Comparison of ENCODE assay signal across 8 cellular contexts in the genomic region with DNA sequence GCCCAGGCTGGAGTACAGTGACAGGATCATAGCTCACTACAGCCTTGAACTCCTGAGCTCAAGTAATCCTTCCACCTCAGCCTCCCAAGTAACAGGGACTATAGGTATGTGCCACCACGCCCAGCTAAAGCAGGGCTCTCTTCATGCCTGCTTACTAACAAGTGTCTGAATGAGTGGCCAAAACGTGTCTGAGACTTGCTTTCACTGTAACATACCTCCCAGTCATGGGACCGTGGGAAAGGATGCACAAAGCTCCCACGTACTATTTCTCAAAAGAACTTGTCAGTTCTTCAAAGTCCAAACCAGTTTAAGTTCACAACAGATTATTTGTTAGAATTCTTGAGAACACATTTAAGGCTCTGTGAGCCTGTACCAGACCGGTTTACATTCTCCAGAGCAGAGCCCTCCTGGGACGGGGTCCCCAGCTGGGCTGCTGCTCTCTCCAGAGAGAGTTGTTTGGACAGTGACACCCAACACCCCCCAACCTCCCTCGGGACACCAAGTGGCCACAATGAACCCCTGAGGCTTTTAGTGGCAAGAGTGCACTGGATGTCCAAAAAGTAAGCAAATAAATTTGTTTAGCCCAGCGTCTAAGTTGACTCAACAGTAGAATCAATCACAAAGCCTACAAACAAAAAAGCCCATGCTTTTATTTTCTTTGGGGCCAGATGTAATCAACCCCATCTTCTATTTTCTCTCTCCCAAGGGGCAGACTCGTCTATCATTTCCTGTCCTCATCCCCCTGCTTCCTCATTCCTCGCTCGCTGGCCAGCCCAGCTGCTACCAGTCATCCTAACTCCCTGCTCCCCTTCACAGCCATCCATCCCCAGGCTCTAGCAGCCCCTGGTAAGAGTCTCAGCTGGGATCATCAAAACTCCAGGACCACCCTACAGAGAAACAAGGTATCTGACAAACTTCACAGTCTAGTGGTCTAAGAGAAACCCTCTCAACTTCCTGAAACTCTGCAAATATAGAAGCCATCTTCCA. TPM values are rescaled to one million over a fixed set of nuclear protein-coding genes. Genes with fewer than 3 reads are reported as not detected.
DNase-seq lines count a peak whose midpoint lies in the region; ATAC-seq and TF ChIP-seq lines count a peak whose summit lies in the region.

No MANE protein-coding gene starts in this region.

- ATAC-seq in GM18870 (IDR thresholded peaks at IDR 0.05; ENCODE audit: unreplicated experiment) (peak; percentile 60), HG02610 (IDR thresholded peaks at IDR 0.05; ENCODE audit: unreplicated experiment) (peak; percentile 71), SK-N-SH treated with all-trans-retinoic acid at 6 μM for 48 hours (no peak)

- no peaks in the 10 kb centered on the region for H4K20me1 ChIP-seq in osteoblast (ENCODE audit: insufficient read depth, low read length)

- H3K4me2 ChIP-seq in osteoblast (ENCODE audit: insufficient read depth, low read length), result peak overlapping the region; percentile 38

- no peaks in the 10 kb centered on the region for H3K9me3 ChIP-seq in osteoblast (ENCODE audit: low read depth, low read length)

- no peaks in the 10 kb centered on the region for H3K36me3 ChIP-seq in osteoblast (ENCODE audit: insufficient read depth, low read length)

- TF ChIP-seq CTCF in osteoblast (IDR thresholded peaks at IDR 0.05; ENCODE audit: extremely low read depth, low read depth, low read length), result no peak

- H3K27me3 ChIP-seq in osteoblast (ENCODE audit: insufficient read depth, low read length), result no peaks in the 10 kb centered on the region

- H3K4me1 ChIP-seq in osteoblast (ENCODE audit: insufficient read depth, low read length), result peaks cover 10% of the 10 kb centered on the region

- no peak overlapping the region for H3K27ac ChIP-seq in osteoblast (ENCODE audit: low read depth, low read length)

- peak overlapping the region; percentile 40 for H2AFZ ChIP-seq in osteoblast (ENCODE audit: low read length)

- no peak overlapping the region for H3K4me3 ChIP-seq in osteoblast (ENCODE audit: insufficient read depth, low read length)

- DNase-seq in NAMALWA (ENCODE audit: low spot score), result peak; percentile 86
- no peak for DNase-seq in osteoblast (ENCODE audit: insufficient read length, low spot score, missing footprints)
- no peak for DNase-seq in HT-29 (ENCODE audit: low spot score)
- DNase-seq in activated T-cell treated with anti-CD3 and anti-CD28 coated beads, Interleukin-2, amount 50 U/mL, for 1 hour, result no peak
- no peak for DNase-seq in kidney glomerular epithelial cell (lab: John Stamatoyannopoulos, UW)

- H3K79me2 ChIP-seq in osteoblast (ENCODE audit: insufficient read depth, low read length), result peaks cover 4% of the 10 kb centered on the region

TF ChIP-seq in SK-N-SH treated with all-trans-retinoic acid at 6 μM for 48 hours, 23 proteins besides CTCF, POLR2A, EP300 and RAD21:
- TF ChIP-seq, protein P1, sequence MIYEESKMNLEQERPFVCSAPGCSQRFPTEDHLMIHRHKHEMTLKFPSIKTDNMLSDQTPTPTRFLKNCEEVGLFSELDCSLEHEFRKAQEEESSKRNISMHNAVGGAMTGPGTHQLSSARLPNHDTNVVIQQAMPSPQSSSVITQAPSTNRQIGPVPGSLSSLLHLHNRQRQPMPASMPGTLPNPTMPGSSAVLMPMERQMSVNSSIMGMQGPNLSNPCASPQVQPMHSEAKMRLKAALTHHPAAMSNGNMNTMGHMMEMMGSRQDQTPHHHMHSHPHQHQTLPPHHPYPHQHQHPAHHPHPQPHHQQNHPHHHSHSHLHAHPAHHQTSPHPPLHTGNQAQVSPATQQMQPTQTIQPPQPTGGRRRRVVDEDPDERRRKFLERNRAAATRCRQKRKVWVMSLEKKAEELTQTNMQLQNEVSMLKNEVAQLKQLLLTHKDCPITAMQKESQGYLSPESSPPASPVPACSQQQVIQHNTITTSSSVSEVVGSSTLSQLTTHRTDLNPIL (CRISPR knock-in tag; IDR thresholded peaks at IDR 0.05; ENCODE audit: low read depth), result no peak
- TF ChIP-seq OSR1 (CRISPR knock-in tag; IDR thresholded peaks at IDR 0.05) (no peak), ZFP30 (CRISPR knock-in tag; IDR thresholded peaks at IDR 0.05) (no peak), ARNTL (CRISPR knock-in tag; IDR thresholded peaks at IDR 0.05; ENCODE audit: borderline replicate concordance, low read depth) (no peak), ZFP3 (CRISPR knock-in tag; IDR thresholded peaks at IDR 0.05) (no peak), TOX (CRISPR knock-in tag; IDR thresholded peaks at IDR 0.05; ENCODE audit: borderline replicate concordance) (no peak), ZC3H10 (CRISPR knock-in tag; IDR thresholded peaks at IDR 0.05) (no peak), SNAI2 (CRISPR knock-in tag; IDR thresholded peaks at IDR 0.05) (no peak), ESRRG (CRISPR knock-in tag; IDR thresholded peaks at IDR 0.05) (no peak), CSDC2 (CRISPR knock-in tag; IDR thresholded peaks at IDR 0.05) (no peak), GLIS3 (CRISPR knock-in tag; IDR thresholded peaks at IDR 0.05) (no peak), ZNF565 (CRISPR knock-in tag; conservative IDR thresholded peaks at IDR 0.05; ENCODE audit: low read depth) (no peak), ISL1 (CRISPR knock-in tag; IDR thresholded peaks at IDR 0.05) (no peak), PPARA (CRISPR knock-in tag; IDR thresholded peaks at IDR 0.05; ENCODE audit: borderline replicate concordance) (no peak)
- TF ChIP-seq, protein P2, sequence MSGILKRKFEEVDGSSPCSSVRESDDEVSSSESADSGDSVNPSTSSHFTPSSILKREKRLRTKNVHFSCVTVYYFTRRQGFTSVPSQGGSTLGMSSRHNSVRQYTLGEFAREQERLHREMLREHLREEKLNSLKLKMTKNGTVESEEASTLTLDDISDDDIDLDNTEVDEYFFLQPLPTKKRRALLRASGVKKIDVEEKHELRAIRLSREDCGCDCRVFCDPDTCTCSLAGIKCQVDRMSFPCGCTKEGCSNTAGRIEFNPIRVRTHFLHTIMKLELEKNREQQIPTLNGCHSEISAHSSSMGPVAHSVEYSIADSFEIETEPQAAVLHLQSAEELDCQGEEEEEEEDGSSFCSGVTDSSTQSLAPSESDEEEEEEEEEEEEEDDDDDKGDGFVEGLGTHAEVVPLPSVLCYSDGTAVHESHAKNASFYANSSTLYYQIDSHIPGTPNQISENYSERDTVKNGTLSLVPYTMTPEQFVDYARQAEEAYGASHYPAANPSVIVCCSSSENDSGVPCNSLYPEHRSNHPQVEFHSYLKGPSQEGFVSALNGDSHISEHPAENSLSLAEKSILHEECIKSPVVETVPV (CRISPR knock-in tag; IDR thresholded peaks at IDR 0.05), result no peak
- TF ChIP-seq, protein P3, sequence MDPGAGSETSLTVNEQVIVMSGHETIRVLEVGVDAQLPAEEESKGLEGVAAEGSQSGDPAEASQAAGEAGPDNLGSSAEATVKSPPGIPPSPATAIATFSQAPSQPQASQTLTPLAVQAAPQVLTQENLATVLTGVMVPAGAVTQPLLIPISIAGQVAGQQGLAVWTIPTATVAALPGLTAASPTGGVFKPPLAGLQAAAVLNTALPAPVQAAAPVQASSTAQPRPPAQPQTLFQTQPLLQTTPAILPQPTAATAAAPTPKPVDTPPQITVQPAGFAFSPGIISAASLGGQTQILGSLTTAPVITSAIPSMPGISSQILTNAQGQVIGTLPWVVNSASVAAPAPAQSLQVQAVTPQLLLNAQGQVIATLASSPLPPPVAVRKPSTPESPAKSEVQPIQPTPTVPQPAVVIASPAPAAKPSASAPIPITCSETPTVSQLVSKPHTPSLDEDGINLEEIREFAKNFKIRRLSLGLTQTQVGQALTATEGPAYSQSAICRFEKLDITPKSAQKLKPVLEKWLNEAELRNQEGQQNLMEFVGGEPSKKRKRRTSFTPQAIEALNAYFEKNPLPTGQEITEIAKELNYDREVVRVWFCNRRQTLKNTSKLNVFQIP (CRISPR knock-in tag; IDR thresholded peaks at IDR 0.05; ENCODE audit: borderline replicate concordance, low read depth), result no peak

RNA-seq across cellular contexts. Expression of a gene that starts 23.9 kb away (rescaled TPM):
- total RNA-seq in osteoblast, result 32.6 and 35.1 TPM in 2 replicates
- 22.5 and 24.8 TPM in 2 replicates for total RNA-seq in HT-29 (2014; rRNA removed; shearing (Covaris generic))
